In genomic region chr4:186298034-186298647, GRCh38 we compare ENCODE assay signal across 1 cellular context.
TF ChIP-seq lines count a peak whose summit lies in the region.

No MANE protein-coding gene starts in this region.

TF ChIP-seq in GM23338, 12 proteins besides CTCF, POLR2A, EP300 and RAD21:
- TF ChIP-seq ZNF462 (CRISPR knock-in tag; IDR thresholded peaks at IDR 0.05) = no peak
- no peak for TF ChIP-seq JUNB (IDR thresholded peaks at IDR 0.05; ENCODE audit: unreplicated experiment)
- TF ChIP-seq NANOG (IDR thresholded peaks at IDR 0.05; ENCODE audit: borderline replicate concordance) = 0 out of 2 replicates have a peak, but pooled peaks have one; percentile 22
TF ChIP-seq in GM23338: peak in this region for 1.
